ENCODE assay signal across 21 cellular contexts in the genomic region with DNA sequence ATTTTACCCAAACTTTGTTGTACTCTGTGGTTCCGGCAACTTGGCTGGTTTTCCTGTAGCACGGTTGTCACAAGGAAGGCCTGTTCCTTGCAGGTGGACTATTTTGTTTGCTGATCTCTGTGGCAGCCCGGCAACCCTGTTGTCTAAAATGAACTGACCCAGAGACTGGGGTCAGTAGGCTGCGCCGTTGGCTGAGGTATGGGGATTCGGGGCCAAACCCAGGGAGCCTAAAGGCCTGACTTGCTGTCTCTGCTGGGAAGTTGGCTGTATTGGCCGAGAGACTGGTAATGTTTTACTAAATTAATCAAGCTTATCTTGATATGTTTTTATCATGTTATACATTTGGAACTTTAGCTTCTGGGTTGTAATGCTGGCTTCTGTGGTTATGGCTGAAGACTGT. TPM values are rescaled to one million over a fixed set of nuclear protein-coding genes. Genes with fewer than 3 reads are reported as not detected.
"Had no signal": no experiment of that assay in that cellular context is flagged by ENCODE, and none has a peak within 500 bp of the region (broad histone marks: within the 10 kb centered on the region; RNA-seq: fewer than 3 reads in every experiment).

No MANE protein-coding gene starts in this region.

- H3K4me1 ChIP-seq: esophagus muscularis mucosa, neural progenitor cell had no signal

- H3K27me3 ChIP-seq: ovary had no signal

- DNase-seq: activated CD4-positive, alpha-beta memory T cell treated with anti-CD3 and anti-CD28 coated beads, Interleukin-2, amount 10 ng/mL, durations not matched to agents 7 days and 5 days; activated CD4-positive, alpha-beta T cell treated with anti-CD3 and anti-CD28 coated beads for 4 hours; activated naive CD4-positive, alpha-beta T cell treated with anti-CD3 and anti-CD28 coated beads, Interleukin-2, amount 10 ng/mL, durations not matched to agents 7 days and 5 days; activated T-cell treated with anti-CD3 and anti-CD28 coated beads, Interleukin-2, amount 50 U/mL, for 24 hours; kidney glomerular epithelial cell; ovary; retina; stimulated activated CD4-positive, alpha-beta T cell treated with anti-CD3 and anti-CD28 coated beads, Interleukin-4, amount 100 ng/mL, for 4 hours; stimulated activated CD8-positive, alpha-beta memory T cell treated with anti-CD3 and anti-CD28 coated beads, Interleukin-4, amount 100 ng/mL, for 48 hours; stimulated activated naive CD4-positive, alpha-beta T cell treated with Interleukin-2 at 50 U/mL for 16 hours; trophoblast cell had no signal

- H3K27ac ChIP-seq: esophagus muscularis mucosa, hepatocyte, neural progenitor cell, ovary, skin epidermis had no signal

- H3K9me3 Mint-ChIP-seq: activated CD4-positive, alpha-beta memory T cell treated with anti-CD3 and anti-CD28 coated beads, Interleukin-2, amount 10 ng/mL, durations not matched to agents 7 days and 5 days; activated naive CD4-positive, alpha-beta T cell treated with anti-CD3 and anti-CD28 coated beads, Interleukin-2, amount 10 ng/mL, durations not matched to agents 7 days and 5 days; activated T-cell treated with anti-CD3 and anti-CD28 coated beads, Interleukin-2, amount 50 U/mL, for 24 hours; mesothelial cell of epicardium; T-helper 1 cell treated with Interleukin-12 subunit alpha and Interleukin-12 subunit beta and Interleukin-4 antibody, amounts not matched to agents 30 μg/mL and 1 μg/mL, for 36 hours; WTC11 had no signal

- ATAC-seq: WTC11 had no signal

- H3K36me3 Mint-ChIP-seq: activated naive CD4-positive, alpha-beta T cell treated with anti-CD3 and anti-CD28 coated beads, Interleukin-2, amount 10 ng/mL, durations not matched to agents 7 days and 5 days; mesothelial cell of epicardium; neural progenitor cell; WTC11 had no signal

- H3K9me3 ChIP-seq: esophagus muscularis mucosa, ovary had no signal

- H3K27ac Mint-ChIP-seq: activated CD4-positive, alpha-beta memory T cell treated with anti-CD3 and anti-CD28 coated beads, Interleukin-2, amount 10 ng/mL, durations not matched to agents 7 days and 5 days; activated naive CD4-positive, alpha-beta T cell treated with anti-CD3 and anti-CD28 coated beads, Interleukin-2, amount 10 ng/mL, durations not matched to agents 7 days and 5 days; activated T-cell treated with anti-CD3 and anti-CD28 coated beads, Interleukin-2, amount 50 U/mL, for 24 hours; mesothelial cell of epicardium; neural progenitor cell; T-helper 1 cell treated with Interleukin-12 subunit alpha and Interleukin-12 subunit beta and Interleukin-4 antibody, amounts not matched to agents 30 μg/mL and 1 μg/mL, for 36 hours; WTC11 had no signal

- H3K4me3 ChIP-seq: esophagus muscularis mucosa, hepatocyte, lung, neural progenitor cell, ovary, skin epidermis had no signal

- H3K36me3 ChIP-seq: esophagus muscularis mucosa, neural progenitor cell, ovary had no signal

RNA-seq across cellular contexts. Expression of a gene that starts 13.8 kb away (rescaled TPM):
- total RNA-seq: activated CD4-positive, alpha-beta memory T cell treated with anti-CD3 and anti-CD28 coated beads, Interleukin-2, amount 10 ng/mL, durations not matched to agents 7 days and 5 days; cardiac septum; glomerular endothelial cell; hepatocyte; WTC11 had no signal
- polyA plus RNA-seq: hepatocyte had no signal
